Comparison of ENCODE assay signal across 6 cellular contexts in genomic region chr10:34985146-34985545, GRCh38.
"Had no signal": no experiment of that assay in that cellular context is flagged by ENCODE, and none has a peak within 500 bp of the region (broad histone marks: within the 10 kb centered on the region; RNA-seq: fewer than 3 reads in every experiment).

No MANE protein-coding gene starts in this region.

- H3K27ac ChIP-seq: HL-60, KMS-11 had no signal

- DNase-seq: IMR-90, KBM-7, KG1 had no signal

- H3K4me2 ChIP-seq: KMS-11 had no signal

- FAIRE-seq: HepG2 had no signal

- H3K9ac ChIP-seq: KMS-11 had no signal
